In the genomic region with DNA sequence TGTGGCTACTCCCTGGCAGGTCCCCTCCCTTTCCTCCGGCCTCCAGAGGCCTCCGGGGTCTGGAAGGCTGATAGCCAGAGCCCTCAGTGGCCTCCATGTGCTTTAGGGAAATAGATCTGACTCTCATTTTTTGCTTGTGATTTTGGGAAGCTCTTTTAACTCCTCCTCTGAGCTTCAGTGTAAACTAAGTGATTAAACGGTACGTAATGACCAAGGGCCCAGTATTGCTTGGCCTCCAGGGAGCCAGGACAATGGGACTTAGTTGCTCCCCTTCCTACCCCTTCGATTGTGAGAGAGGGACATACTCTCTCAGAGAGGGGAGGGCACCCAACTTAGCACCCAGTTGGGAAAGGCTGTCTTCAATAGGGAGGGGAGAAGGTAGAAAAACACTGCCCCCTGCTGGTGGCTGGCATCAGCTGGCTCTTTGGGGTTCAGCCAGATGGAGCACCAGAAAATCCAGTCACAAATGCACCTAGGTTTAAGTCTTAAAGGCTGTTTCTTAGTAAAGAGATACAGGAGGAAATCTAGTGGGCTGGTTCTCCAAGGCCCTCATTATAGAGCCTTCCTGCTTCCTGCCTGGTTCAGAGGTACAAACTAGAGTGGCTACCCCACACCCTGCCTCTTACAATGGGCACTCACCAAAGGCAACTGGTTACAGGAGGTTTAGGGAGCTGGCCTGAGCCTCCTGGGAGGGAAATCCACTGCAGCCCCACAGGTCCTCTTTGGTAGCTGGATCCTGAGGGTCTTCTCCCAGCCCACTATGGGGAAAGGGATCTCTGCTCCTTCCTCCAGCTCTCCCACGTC, we compare ENCODE assay signal across 8 cellular contexts. TPM values are rescaled to one million over a fixed set of nuclear protein-coding genes. Genes with fewer than 3 reads are reported as not detected.
DNase-seq lines count a peak whose midpoint lies in the region; ATAC-seq and TF ChIP-seq lines count a peak whose summit lies in the region.

No MANE protein-coding gene starts in this region.

- TF ChIP-seq POLR2A in erythroblast (IDR thresholded peaks at IDR 0.05; ENCODE audit: low read length), result no peak

- H3K27ac Mint-ChIP-seq in naive thymus-derived CD8-positive, alpha-beta T cell, result peak overlapping the region; percentile 89 to 99 (median 96)

- POLR2A ChIA-PET in naive thymus-derived CD8-positive, alpha-beta T cell (lab: Charles Lee), result interaction anchor here (0.6 to 30.9 kb wide), 7 partner anchors 9 to 132 kb away, joined by 3 to 825 read pairs (median 3); no protein-coding TSS in a partner anchor

- peak; percentile 31 to 39 for ATAC-seq in naive thymus-derived CD8-positive, alpha-beta T cell
- no peak for ATAC-seq in GM19452 (IDR thresholded peaks at IDR 0.05; ENCODE audit: unreplicated experiment)

- no peaks in the 10 kb centered on the region for H3K27me3 Mint-ChIP-seq in naive thymus-derived CD8-positive, alpha-beta T cell

- peaks cover 37 to 79% (median 67%) of the 10 kb centered on the region in 4 donors for H3K4me1 Mint-ChIP-seq in naive thymus-derived CD8-positive, alpha-beta T cell

- peak; percentile 85 for DNase-seq in CD1c-positive myeloid dendritic cell (ENCODE audit: extremely low spot score)
- peak; percentile 58 for DNase-seq in HPDE6-E6E7 (ENCODE audit: extremely low spot score)
- DNase-seq in OCI-M1 (lab: John Stamatoyannopoulos, UW), result peak; percentile 85
- DNase-seq in activated T-cell treated with anti-CD3 and anti-CD28 coated beads for 4 hours, result peak; percentile 84
- peak; percentile 79 to 89 for DNase-seq in erythroblast (lab: John Stamatoyannopoulos, UW)
- peak; percentile 66 to 90 (median 82) for DNase-seq in naive thymus-derived CD8-positive, alpha-beta T cell
- DNase-seq in stimulated activated naive CD4-positive, alpha-beta T cell (lab: John Stamatoyannopoulos, UW), result peak; percentile 59 to 88 (median 80)

- H3K9me3 Mint-ChIP-seq in naive thymus-derived CD8-positive, alpha-beta T cell, result no peaks in the 10 kb centered on the region

- peak overlapping the region; percentile 61 to 98 (median 87) for H3K4me3 Mint-ChIP-seq in naive thymus-derived CD8-positive, alpha-beta T cell

- H3K36me3 Mint-ChIP-seq in naive thymus-derived CD8-positive, alpha-beta T cell, result peaks cover 4 to 74% (median 21%) of the 10 kb centered on the region in 3 donors

RNA-seq across cellular contexts. Expression of a gene that starts 28.6 kb away (rescaled TPM):
- total RNA-seq in naive thymus-derived CD8-positive, alpha-beta T cell, result 10 to 100 TPM; 61.7 to 62.4 TPM
- 10 to 100 TPM; 38.9 to 46.0 (median 39.1) TPM for polyA plus RNA-seq in naive thymus-derived CD8-positive, alpha-beta T cell

RNA-seq across cellular contexts. Expression of a gene that starts 51.7 kb away (rescaled TPM):
- under 1 TPM; 0.22 to 0.34 TPM for total RNA-seq in naive thymus-derived CD8-positive, alpha-beta T cell
- polyA plus RNA-seq in naive thymus-derived CD8-positive, alpha-beta T cell, result not detected
